18 cellular contexts compared by ENCODE assay signal in the genomic region with DNA sequence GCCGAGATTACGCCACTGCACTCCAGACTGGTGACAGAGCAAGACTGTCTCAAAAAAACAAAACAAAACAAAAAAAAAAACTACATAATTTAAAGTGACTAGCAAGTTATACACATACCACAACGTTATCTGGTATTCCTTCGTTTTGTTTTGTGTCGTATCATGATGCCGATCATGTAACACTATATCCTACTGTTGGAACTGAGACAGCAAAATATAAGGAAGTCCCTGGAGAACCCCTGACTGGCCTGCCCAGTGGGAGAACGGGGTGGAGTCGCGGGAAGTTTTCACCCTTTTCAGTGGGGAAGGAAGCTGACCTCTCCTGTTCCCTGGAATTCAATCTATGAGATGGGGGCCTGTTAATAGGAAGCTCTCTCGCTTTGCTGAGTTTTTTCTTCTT. TPM values are rescaled to one million over a fixed set of nuclear protein-coding genes. Genes with fewer than 3 reads are reported as not detected.
DNase-seq lines count a peak whose midpoint lies in the region; ATAC-seq, FAIRE-seq and TF ChIP-seq lines count a peak whose summit lies in the region.
"Had no signal": no experiment of that assay in that cellular context is flagged by ENCODE, and none has a peak within 500 bp of the region (broad histone marks: within the 10 kb centered on the region; RNA-seq: fewer than 3 reads in every experiment).

No MANE protein-coding gene starts in this region.

- no peak for ATAC-seq in K562
- no peak for ATAC-seq in HG03135 (IDR thresholded peaks at IDR 0.05; ENCODE audit: unreplicated experiment)
- ATAC-seq: GM23338 had no signal

- DNase-seq in CD14-positive monocyte (ENCODE audit: low spot score) (no peak), K562 (ENCODE audit: extremely low read depth in 1 of 4, low spot score in 3 of 4) (no peak), nephron progenitor cell (no peak), NCI-H2029 (lab: John Stamatoyannopoulos, UW) (no peak), NCI-H2081 treated with DMSO at 0.1 percent for 48 hours (lab: John Stamatoyannopoulos, UW) (no peak), EL (no peak)
- DNase-seq: 8988T; AML-193; CD4-positive, alpha-beta T cell; DMS79; GDM1; H7 had no signal

- TF ChIP-seq RAD21 in K562 (CRISPR knock-in tag; conservative IDR thresholded peaks at IDR 0.05 in 1 of 2, IDR thresholded peaks at IDR 0.05 in 1 of 2): no peak

- no peaks in the 10 kb centered on the region for H3K79me2 ChIP-seq in OCI-LY3 (ENCODE audit: low read length)
- no peaks in the 10 kb centered on the region for H3K79me2 ChIP-seq in K562 (ENCODE audit: control insufficient read depth, insufficient read depth, low read length)

- TF ChIP-seq POLR2A in K562 (conservative IDR thresholded peaks at IDR 0.05): no peak

- H3K4me3 ChIP-seq in OCI-LY3 (ENCODE audit: low read length): no peak overlapping the region
- H3K4me3 ChIP-seq in K562: no peak overlapping the region
- H3K4me3 ChIP-seq: BLaER1, GM23338 had no signal

- no peak overlapping the region for H3K9ac ChIP-seq in OCI-LY3 (ENCODE audit: low read length)
- H3K9ac ChIP-seq in K562 (ENCODE audit: insufficient read depth in 1 of 2, low read depth in 2 of 2, low read length in 2 of 2): no peak overlapping the region
- H3K9ac ChIP-seq: BLaER1 had no signal

- H3K4me1 ChIP-seq in OCI-LY3 (ENCODE audit: low read length) (peaks cover 49% of the 10 kb centered on the region), K562 (replicated peaks in 1 of 2; ENCODE audit: control insufficient read depth in 2 of 2, insufficient read depth in 2 of 2, low read length in 2 of 2) (peaks cover 0 to 8% of the 10 kb centered on the region in 2 experiments; a peak in 2 of 5 replicates)

- H3K9me3 ChIP-seq in OCI-LY3 (ENCODE audit: insufficient read depth, low read length): no peaks in the 10 kb centered on the region
- H3K9me3 ChIP-seq in K562 (replicated peaks; ENCODE audit: control insufficient read depth, insufficient read depth, low read depth, low read length): no peaks in the 10 kb centered on the region

- POLR2A ChIA-PET in K562 (lab: Yijun Ruan, JAX): no interaction called here

- no peak for FAIRE-seq in K562 (lab: Jason Lieb, UNC)
- FAIRE-seq: GM12892 had no signal

- H3K27me3 ChIP-seq in OCI-LY3 (ENCODE audit: low read depth, low read length): no peaks in the 10 kb centered on the region
- peaks cover 3 to 15% of the 10 kb centered on the region in 2 experiments; a peak in 3 of 5 replicates for H3K27me3 ChIP-seq in K562 (ENCODE audit: control insufficient read depth in 2 of 2, insufficient read depth in 2 of 2, low read length in 2 of 2)
- H3K27me3 ChIP-seq: BLaER1 had no signal

- peak overlapping the region; percentile 99 for H3K4me2 ChIP-seq in OCI-LY3 (ENCODE audit: low read length)
- H3K4me2 ChIP-seq in K562 (ENCODE audit: insufficient read depth, low read length): no peak overlapping the region
- H3K4me2 ChIP-seq: BLaER1, GM23338 had no signal

- intact Hi-C loops in CD14-positive monocyte (cut with micrococcal nuclease): no loop called here
- intact Hi-C loops in K562 (cut with micrococcal nuclease): no loop called here

- TF ChIP-seq EP300 in K562 (IDR thresholded peaks at IDR 0.05; ENCODE audit: low read length): no peak

- H3K9me3 Mint-ChIP-seq in CD14-positive monocyte (no peaks in the 10 kb centered on the region), nephron progenitor cell (peaks cover 26% of the 10 kb centered on the region)
- H3K9me3 Mint-ChIP-seq: CD4-positive, alpha-beta T cell had no signal

- WGBS in K562 (ENCODE audit: insufficient coverage, low coverage, missing lambda C conversion rate): 5% methylated on average over 10 of the region's 10 CpGs

- no TSS peak for BruUV-seq in K562 (replicated peaks; lab: Mats Ljungman, UMichigan)

- H3K36me3 ChIP-seq in OCI-LY3 (replicated peaks; ENCODE audit: low read depth, low read length) (no peaks in the 10 kb centered on the region), K562 (ENCODE audit: control insufficient read depth, insufficient read depth, low read length) (no peaks in the 10 kb centered on the region)

- H4K20me1 ChIP-seq in OCI-LY3 (ENCODE audit: insufficient read depth, low read length): no peaks in the 10 kb centered on the region
- no peaks in the 10 kb centered on the region for H4K20me1 ChIP-seq in K562 (replicated peaks; ENCODE audit: control insufficient read depth, insufficient read depth, low read length)
- H4K20me1 ChIP-seq: BLaER1 had no signal

- peak overlapping the region in 6 of 7 donors; percentile 34 to 75 (median 66) for H3K27ac Mint-ChIP-seq in CD14-positive monocyte
- peak overlapping the region; percentile 99 for H3K27ac Mint-ChIP-seq in nephron progenitor cell
- H3K27ac Mint-ChIP-seq: CD4-positive, alpha-beta T cell; GM23338 had no signal

- CTCF ChIA-PET in K562 (lab: Yijun Ruan, JAX; ENCODE audit: low intra/inter-chr PET ratio): no interaction called here

- H3K4me3 Mint-ChIP-seq in CD14-positive monocyte (peak overlapping the region; percentile 47 to 65), nephron progenitor cell (no peak overlapping the region)
- H3K4me3 Mint-ChIP-seq: CD4-positive, alpha-beta T cell; GM23338 had no signal

- H3K9me1 ChIP-seq in K562 (ENCODE audit: control insufficient read depth, insufficient read depth, low read length): no peaks in the 10 kb centered on the region

- H3K27ac ChIP-seq in OCI-LY3 (ENCODE audit: low read length) (peak overlapping the region; percentile 100), K562 (ENCODE audit: extremely low read depth, low read depth, low read length) (no peak overlapping the region)
- H3K27ac ChIP-seq: BLaER1, HL-60 had no signal

- H2AFZ ChIP-seq in OCI-LY3 (ENCODE audit: low read depth, low read length) (no peak overlapping the region), K562 (ENCODE audit: low read depth, low read length) (peak overlapping the region; percentile 8; the same call in 1 of the 2 replicates)
- H2AFZ ChIP-seq: GM23338 had no signal

- TF ChIP-seq CTCF in CD14-positive monocyte (IDR thresholded peaks at IDR 0.05) (no peak), OCI-LY3 (IDR thresholded peaks at IDR 0.05; ENCODE audit: low read depth, low read length) (no peak), K562 (IDR thresholded peaks at IDR 0.05 in 2 of 3, conservative IDR thresholded peaks at IDR 0.05 in 1 of 3; ENCODE audit: insufficient read depth in 2 of 3, low read depth in 1 of 3, low read length in 3 of 3) (no peak), nephron progenitor cell (IDR thresholded peaks at IDR 0.05) (no peak)

- no peaks in the 10 kb centered on the region for H3K36me3 Mint-ChIP-seq in CD14-positive monocyte
- peaks cover 27% of the 10 kb centered on the region for H3K36me3 Mint-ChIP-seq in nephron progenitor cell (ENCODE audit: low read depth)

- in situ Hi-C loops in K562 (cut with MboI): no loop called here

- H3K27me3 Mint-ChIP-seq in CD14-positive monocyte (ENCODE audit: low read depth in 3 of 3) (peaks cover 0 to 3% (median 2%) of the 10 kb centered on the region in 3 donors), nephron progenitor cell (ENCODE audit: low read depth, poor library complexity) (no peaks in the 10 kb centered on the region)

- H3K4me1 Mint-ChIP-seq in CD14-positive monocyte (peaks cover 33% of the 10 kb centered on the region), nephron progenitor cell (peaks cover 49% of the 10 kb centered on the region)

TF ChIP-seq in K562, 482 proteins besides CTCF, POLR2A, EP300 and RAD21:
- 0 out of 2 replicates have a peak, but pooled peaks have one; percentile 7 for TF ChIP-seq NFE2 (IDR thresholded peaks at IDR 0.05; ENCODE audit: low read depth)
- TF ChIP-seq, protein P1, sequence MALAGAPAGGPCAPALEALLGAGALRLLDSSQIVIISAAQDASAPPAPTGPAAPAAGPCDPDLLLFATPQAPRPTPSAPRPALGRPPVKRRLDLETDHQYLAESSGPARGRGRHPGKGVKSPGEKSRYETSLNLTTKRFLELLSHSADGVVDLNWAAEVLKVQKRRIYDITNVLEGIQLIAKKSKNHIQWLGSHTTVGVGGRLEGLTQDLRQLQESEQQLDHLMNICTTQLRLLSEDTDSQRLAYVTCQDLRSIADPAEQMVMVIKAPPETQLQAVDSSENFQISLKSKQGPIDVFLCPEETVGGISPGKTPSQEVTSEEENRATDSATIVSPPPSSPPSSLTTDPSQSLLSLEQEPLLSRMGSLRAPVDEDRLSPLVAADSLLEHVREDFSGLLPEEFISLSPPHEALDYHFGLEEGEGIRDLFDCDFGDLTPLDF (CRISPR knock-in tag; IDR thresholded peaks at IDR 0.05): no peak
- peak; percentile 56; the same call in 1 of the 2 replicates for TF ChIP-seq SPI1 (IDR thresholded peaks at IDR 0.05; ENCODE audit: borderline replicate concordance, low read depth, low read length)

RNA-seq across cellular contexts. Expression of a gene that starts 15.1 kb away (rescaled TPM):
- polyA plus RNA-seq in CD14-positive monocyte (1 to 10 TPM; 2.2 to 2.5 TPM), K562 (2011; rRNA removed) (0.03 TPM in 1 of 2 replicates, not detected in the other), K562 (2014; fragmentation: Illumina TruSeq; extraction: Trizol) (0.04 TPM in 2 replicates), K562 (2014; fragmentation: Nextera tagmentation; extraction: Ambion mirVana) (under 1 TPM; 0.07 to 0.21 TPM), K562 (2014; rRNA removed) (0.01 and 0.04 TPM in 2 replicates)
- total RNA-seq in K562 (2011; cell fraction: chromatin; rRNA removed; ENCODE audit: low replicate concordance): not detected in 2 replicates
- total RNA-seq in K562 (2011; cell fraction: nucleolus; rRNA removed): 0.17 TPM in 1 of 2 replicates, not detected in the other
- total RNA-seq in K562 (2011; cell fraction: nucleoplasm; rRNA removed): not detected in 2 replicates
- total RNA-seq in K562 (2014; rRNA removed) (0.04 and 0.05 TPM in 2 replicates), K562 (2014; rRNA removed; fragmentation: Illumina TruSeq; extraction: Trizol) (0.03 and 0.04 TPM in 2 replicates), K562 (2015; rRNA removed; fragmentation: Illumina TruSeq; extraction: Trizol) (0.04 TPM in 2 replicates), K562 (2021) (0.27 and 0.29 TPM in 2 replicates)
- polyA plus RNA-seq in K562 (2011; cell fraction: cytosol; rRNA removed): 0.01 TPM in 2 replicates
- polyA plus RNA-seq in K562 (2011; cell fraction: nucleus; rRNA removed): 0.03 TPM in 2 replicates
- 0.07 and 0.08 TPM in 2 replicates for polyA plus RNA-seq in K562 (2012)
- 0.06 TPM in 1 of 2 replicates, not detected in the other for polyA minus RNA-seq in K562 (2011; rRNA and poly(A)+ RNA removed)
- polyA minus RNA-seq in K562 (2011; cell fraction: cytosol; rRNA and poly(A)+ RNA removed): not detected in 2 replicates
- under 0.01 TPM in 1 of 2 replicates, not detected in the other for polyA minus RNA-seq in K562 (2011; cell fraction: nucleus; rRNA and poly(A)+ RNA removed)
